Comparison of ENCODE assay signal across 27 cellular contexts in genomic region chr7:43212921-43213320, GRCh38.
DNase-seq lines count a peak whose midpoint lies in the region; TF ChIP-seq lines count a peak whose summit lies in the region.
"Had no signal": no experiment of that assay in that cellular context is flagged by ENCODE, and none has a peak within 500 bp of the region (broad histone marks: within the 10 kb centered on the region; RNA-seq: fewer than 3 reads in every experiment).

No MANE protein-coding gene starts in this region.

- H3K9me3 ChIP-seq in HEK293 (ENCODE audit: control insufficient read depth, insufficient read depth, low read depth, low read length), result no peaks in the 10 kb centered on the region
- H3K9me3 ChIP-seq: A549; BE2C; BLaER1; BLaER1 treated with 17β-estradiol and CSF1 and Interleukin-3, amounts not matched to agents 10 nM and 100 nM; Caco-2 had no signal

- no peak for DNase-seq in medulla oblongata (ENCODE audit: extremely low spot score)
- DNase-seq: 8988T; ACHN; AML-193; BE2C; C1 segment of cervical spinal cord; Caco-2; Calu3; CD4-positive, alpha-beta memory T cell; CD4-positive, alpha-beta T cell; CD4-positive, CD25-positive, alpha-beta regulatory T cell; CD8-positive, alpha-beta memory T cell; CD8-positive, alpha-beta T cell; COR-L47; DMS 273 treated with DMSO at 0.1 percent for 48 hours; DMS153; DMS53; DMS79; DMS79 treated with DMSO at 0.1 percent for 48 hours; DND-41; EL had no signal

- no peak overlapping the region for H3K27ac ChIP-seq in HEK293 (ENCODE audit: extremely low read depth, low read depth, low read length)
- H3K27ac ChIP-seq: 22Rv1; A549; BLaER1; BLaER1 treated with 17β-estradiol and CSF1 and Interleukin-3, amounts not matched to agents 10 nM and 100 nM; C4-2B had no signal

- no peak overlapping the region for H3K4me3 ChIP-seq in HEK293 (ENCODE audit: low read depth, low read length)
- H3K4me3 ChIP-seq: A549; BLaER1; BLaER1 treated with 17β-estradiol and CSF1 and Interleukin-3, amounts not matched to agents 10 nM and 100 nM had no signal

- CTCF ChIA-PET in HEK293 (lab: Yijun Ruan, JAX), result no interaction called here

- POLR2A ChIA-PET in HEK293 (lab: Yijun Ruan, JAX), result no interaction called here

- no peaks in the 10 kb centered on the region for H3K36me3 ChIP-seq in HEK293 (ENCODE audit: control insufficient read depth in 2 of 2, insufficient read depth in 1 of 2, low read length in 2 of 2)
- H3K36me3 ChIP-seq: BE2C, BLaER1 had no signal

- TF ChIP-seq CTCF in HEK293 (tag by site-specific recombination; IDR thresholded peaks at IDR 0.05), result no peak

- no peaks in the 10 kb centered on the region for H3K4me1 ChIP-seq in HEK293 (ENCODE audit: control insufficient read depth, insufficient read depth, low read length)
- H3K4me1 ChIP-seq: A549, BE2C had no signal

TF ChIP-seq in HEK293, 187 proteins besides CTCF, POLR2A, EP300 and RAD21:
- TF ChIP-seq ZFHX2 (tag by site-specific recombination; conservative IDR thresholded peaks at IDR 0.05), result no peak
- no peak for TF ChIP-seq ZNF324 (tag by site-specific recombination; IDR thresholded peaks at IDR 0.05)
- peak; percentile 91 for TF ChIP-seq ZNF10 (tag by site-specific recombination; IDR thresholded peaks at IDR 0.05)
- TF ChIP-seq ZNF155 (tag by site-specific recombination; IDR thresholded peaks at IDR 0.05), result no peak
